ENCODE assay signal across 1 cellular context in genomic region chr5:76818844-76819831, GRCh38.
TF ChIP-seq lines count a peak whose summit lies in the region.

Gene F2RL1, plus strand, starts transcription at chr5:76819030. Its CDS starts 153 bp downstream, at chr5:76819183.

TF ChIP-seq in HepG2, 621 proteins besides CTCF, POLR2A, EP300 and RAD21 (continued from another document and continues in another):
- TF ChIP-seq ZNF318 (CRISPR knock-in tag; IDR thresholded peaks at IDR 0.05) (no peak), EZH2 (conservative IDR thresholded peaks at IDR 0.05; ENCODE audit: low read depth, low read length) (no peak), NFRKB (IDR thresholded peaks at IDR 0.05) (no peak), SP140L (CRISPR knock-in tag; IDR thresholded peaks at IDR 0.05; ENCODE audit: borderline replicate concordance) (no peak), CENPX (CRISPR knock-in tag; IDR thresholded peaks at IDR 0.05) (no peak), MXD3 (CRISPR knock-in tag; IDR thresholded peaks at IDR 0.05) (peak; percentile 34; the same call in 1 of the 2 replicates), ZNF619 (CRISPR knock-in tag; IDR thresholded peaks at IDR 0.05) (no peak), RBM39 (IDR thresholded peaks at IDR 0.05; ENCODE audit: low read depth, low read length, poor library complexity, severe bottlenecking) (no peak), ZNF264 (CRISPR knock-in tag; IDR thresholded peaks at IDR 0.05) (no peak), CERS6 (CRISPR knock-in tag; IDR thresholded peaks at IDR 0.05) (no peak), BCL3 (CRISPR knock-in tag; IDR thresholded peaks at IDR 0.05) (peak; percentile 58; the same call in 1 of the 2 replicates), ZNF333 (CRISPR knock-in tag; IDR thresholded peaks at IDR 0.05; ENCODE audit: borderline replicate concordance) (no peak), ZBTB26 (CRISPR knock-in tag; IDR thresholded peaks at IDR 0.05; ENCODE audit: borderline replicate concordance) (no peak), NFIC (IDR thresholded peaks at IDR 0.05; ENCODE audit: low read length) (no peak), NFE2 (CRISPR knock-in tag; IDR thresholded peaks at IDR 0.05) (no peak), ZSCAN25 (CRISPR knock-in tag; IDR thresholded peaks at IDR 0.05) (0 out of 2 replicates have a peak, but pooled peaks have one; percentile 32), ZNF274 (CRISPR knock-in tag; IDR thresholded peaks at IDR 0.05) (0 out of 2 replicates have a peak, but pooled peaks have one; percentile 19), LRRFIP1 (CRISPR knock-in tag; conservative IDR thresholded peaks at IDR 0.05) (no peak), HMG20A (CRISPR knock-in tag; IDR thresholded peaks at IDR 0.05; ENCODE audit: borderline replicate concordance) (no peak), THAP7 (CRISPR knock-in tag; IDR thresholded peaks at IDR 0.05) (no peak), PPARG (CRISPR knock-in tag; conservative IDR thresholded peaks at IDR 0.05) (no peak), GPN1 (CRISPR knock-in tag; IDR thresholded peaks at IDR 0.05; ENCODE audit: borderline replicate concordance) (no peak), PHF8 (CRISPR knock-in tag; IDR thresholded peaks at IDR 0.05) (peak; percentile 57; the same call in 1 of the 2 replicates), PHB2 (IDR thresholded peaks at IDR 0.05; ENCODE audit: partially characterized antibody) (no peak), ZNF552 (CRISPR knock-in tag; IDR thresholded peaks at IDR 0.05; ENCODE audit: borderline replicate concordance) (no peak), ZNF549 (CRISPR knock-in tag; IDR thresholded peaks at IDR 0.05) (no peak), SNAPC4 (CRISPR knock-in tag; IDR thresholded peaks at IDR 0.05) (no peak), ZNF644 (CRISPR knock-in tag; IDR thresholded peaks at IDR 0.05; ENCODE audit: low read depth) (no peak)
